8 cellular contexts compared by ENCODE assay signal in the genomic region with DNA sequence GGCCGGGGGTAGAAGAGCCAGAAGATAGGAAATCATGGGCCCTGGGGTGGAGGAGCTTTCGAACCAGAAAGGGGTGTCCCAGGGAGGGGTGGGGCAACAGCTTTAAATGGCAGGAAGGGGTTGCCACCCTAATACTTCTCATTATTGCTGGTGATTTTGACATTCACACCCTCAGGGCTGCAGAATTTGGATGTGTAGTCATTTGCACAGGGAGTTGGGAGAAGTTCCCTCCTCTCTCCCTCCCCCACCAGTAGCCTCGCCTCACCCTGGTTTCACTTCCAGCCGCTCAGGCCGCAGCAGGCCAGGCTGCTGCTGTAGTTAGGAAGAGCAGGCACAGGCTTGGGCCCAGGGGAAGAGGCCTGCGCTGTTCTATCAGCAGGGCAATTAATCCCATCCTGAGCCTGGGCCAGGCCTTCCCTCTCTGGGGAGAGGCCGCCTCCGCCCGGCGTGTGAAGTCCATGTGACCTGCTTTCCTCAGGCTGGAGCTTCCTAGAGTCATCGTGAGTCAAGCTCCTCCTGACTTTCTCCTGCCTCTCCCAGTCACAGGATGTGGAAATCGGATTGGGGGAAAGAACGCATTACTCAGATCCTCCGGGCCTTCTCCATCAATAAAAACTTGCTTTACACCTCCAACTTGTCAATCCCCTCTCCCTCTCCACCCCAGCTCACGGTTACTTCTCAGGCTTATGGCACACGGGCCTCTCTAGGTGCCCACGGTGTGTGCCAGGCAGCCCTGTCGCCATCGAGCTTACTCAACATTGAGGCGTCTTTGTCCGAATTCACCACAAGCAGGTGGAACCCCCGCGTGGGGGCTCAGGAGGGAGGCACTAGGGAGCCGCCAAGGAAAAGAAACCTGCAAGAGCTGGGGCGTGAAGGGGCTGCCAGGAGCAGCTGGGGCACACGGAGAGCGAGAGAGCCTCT. TPM values are rescaled to one million over a fixed set of nuclear protein-coding genes. Genes with fewer than 3 reads are reported as not detected.
DNase-seq lines count a peak whose midpoint lies in the region; ATAC-seq and TF ChIP-seq lines count a peak whose summit lies in the region.

No MANE protein-coding gene starts in this region.

- POLR2A ChIA-PET in AG04450 (lab: Yijun Ruan, JAX): interaction anchor here (1.0 to 2.1 kb wide), 5 partner anchors 34 to 254 kb away, joined by 3 to 5 read pairs (median 4); no protein-coding TSS in a partner anchor

- TF ChIP-seq POLR2A in body of pancreas (IDR thresholded peaks at IDR 0.05): peak in 1 of 3 donors; percentile 13
- TF ChIP-seq POLR2A in spleen (IDR thresholded peaks at IDR 0.05): no peak

- H3K36me3 ChIP-seq in HUES48 (ENCODE audit: control insufficient read depth, insufficient read depth, low read length) (no peaks in the 10 kb centered on the region), body of pancreas (replicated peaks in 1 of 2; ENCODE audit: insufficient read depth in 1 of 2, low read depth in 2 of 2) (no peaks in the 10 kb centered on the region), spleen (no peaks in the 10 kb centered on the region)

- CTCF ChIA-PET in AG04450 (lab: Charles Lee): interaction anchor here (0.6 to 1.0 kb wide), 3 partner anchors 71 to 152 kb away, joined by 3 to 5 read pairs (median 3); no protein-coding TSS in a partner anchor

- H3K4me1 ChIP-seq in HUES48 (ENCODE audit: control insufficient read depth, insufficient read depth, low read length): peaks cover 37% of the 10 kb centered on the region
- peaks cover 21% of the 10 kb centered on the region for H3K4me1 ChIP-seq in body of pancreas
- H3K4me1 ChIP-seq in spleen: peaks cover 0 to 17% (median 7%) of the 10 kb centered on the region in 6 donors

- 73 to 87% methylated on average over 26 of the region's 27 CpGs for WGBS in body of pancreas, 2 donors
- WGBS in spleen, 5 donors: 74 to 82% (median 77%) methylated on average over 23 to 27 of the region's 27 CpGs

- peaks cover 2% of the 10 kb centered on the region; the same call in 1 of the 2 replicates for H3K9me3 ChIP-seq in AG04450 (ENCODE audit: control insufficient read depth, insufficient read depth, low read length)
- H3K9me3 ChIP-seq in HUES48 (ENCODE audit: control insufficient read depth, insufficient read depth, low read length): no peaks in the 10 kb centered on the region
- H3K9me3 ChIP-seq in body of pancreas: no peaks in the 10 kb centered on the region
- H3K9me3 ChIP-seq in spleen: no peaks in the 10 kb centered on the region

- ATAC-seq in body of pancreas: peak; percentile 47
- no peak for ATAC-seq in activated CD4-positive, CD25-positive, alpha-beta regulatory T cell treated with anti-CD3 and anti-CD28 coated beads, Interleukin-2, amount 50 U/mL, for 24 hours
- no peak for ATAC-seq in GM21367 (IDR thresholded peaks at IDR 0.05; ENCODE audit: unreplicated experiment)

- H3K9ac ChIP-seq in HUES48 (ENCODE audit: low read depth, low read length): no peak overlapping the region

- DNase-seq in AG04450 (ENCODE audit: low read depth, low spot score) (peak; percentile 96), body of pancreas (peak; percentile 40 to 78 (median 53)), kidney glomerular epithelial cell (lab: John Stamatoyannopoulos, UW) (peak; percentile 94), spleen (peak; percentile 80), HUDEP-2 (lab: John Stamatoyannopoulos, UW; ENCODE audit: unreplicated experiment in 76 of 76) (no peak)

- TF ChIP-seq CTCF in AG04450 (IDR thresholded peaks at IDR 0.05; ENCODE audit: low read depth, low read length): no peak
- TF ChIP-seq CTCF in body of pancreas (IDR thresholded peaks at IDR 0.05): no peak
- no peak for TF ChIP-seq CTCF in spleen (IDR thresholded peaks at IDR 0.05 in 8 of 11, conservative IDR thresholded peaks at IDR 0.05 in 3 of 11)

- H3K27me3 ChIP-seq in AG04450 (ENCODE audit: control insufficient read depth, insufficient read depth, low read length): no peaks in the 10 kb centered on the region
- H3K27me3 ChIP-seq in HUES48 (ENCODE audit: control insufficient read depth, insufficient read depth, low read length): no peaks in the 10 kb centered on the region; the same call in 1 of the 2 replicates
- no peaks in the 10 kb centered on the region for H3K27me3 ChIP-seq in body of pancreas
- no peaks in the 10 kb centered on the region for H3K27me3 ChIP-seq in spleen (replicated peaks in 1 of 7)

- intact Hi-C loops in body of pancreas (cut with DNase I) (no loop called here), spleen (cut with DNase I; ENCODE audit: low total_unique reads) (no loop called here)

- H3K4me3 ChIP-seq in AG04450 (ENCODE audit: low read depth, low read length): no peak overlapping the region
- H3K4me3 ChIP-seq in HUES48 (ENCODE audit: low read depth, low read length): no peak overlapping the region
- no peak overlapping the region for H3K4me3 ChIP-seq in body of pancreas
- no peak overlapping the region for H3K4me3 ChIP-seq in spleen

- H3K27ac ChIP-seq in AG04450 (ENCODE audit: low read depth, low read length) (peak overlapping the region; percentile 99), HUES48 (ENCODE audit: low read depth, low read length) (peak overlapping the region; percentile 30), body of pancreas (peak overlapping the region in 2 of 4 donors; percentile 17 to 50), spleen (peak overlapping the region in 7 of 8 donors; percentile 35 to 77 (median 67))

RNA-seq across cellular contexts. Expression of a gene that starts 7.8 kb away (rescaled TPM):
- polyA plus RNA-seq in AG04450 (2011; rRNA removed): 0.33 and 0.48 TPM in 2 replicates
- 0.48 and 0.51 TPM in 2 replicates for polyA minus RNA-seq in AG04450 (2011; rRNA and poly(A)+ RNA removed)
- total RNA-seq in body of pancreas: not detected
- 1 to 10 TPM; 1.6 to 7.4 (median 2.5) TPM for total RNA-seq in spleen
- polyA plus RNA-seq in spleen: 1 to 10 TPM in 2 of 3 donors, under 1 TPM in 1; 1.00 to 2.0 (median 2.0) TPM

Comparison
In these comparisons a context has a peak if more than half of its experiments do, and no peak if none do; other contexts are left out.
1. DNase-seq: peak in AG04450 (single experiment), body of pancreas (4 of 4), kidney glomerular epithelial cell (single experiment) and spleen (single experiment); none in HUDEP-2 (0 of 76).